4 cellular contexts compared by ENCODE assay signal in genomic region chr1:198805498-198806151, GRCh38.
"Had no signal": no experiment of that assay in that cellular context is flagged by ENCODE, and none has a peak within 500 bp of the region (broad histone marks: within the 10 kb centered on the region; RNA-seq: fewer than 3 reads in every experiment).

No MANE protein-coding gene starts in this region.

- H3K4me3 ChIP-seq: GM23338 had no signal

- H2AFZ ChIP-seq: GM23338 had no signal

- H3K4me2 ChIP-seq: GM23338 had no signal

- ATAC-seq: GM23338 had no signal

- DNase-seq: H9, HCEC 1CT, KBM-7 had no signal
